In the genomic region with DNA sequence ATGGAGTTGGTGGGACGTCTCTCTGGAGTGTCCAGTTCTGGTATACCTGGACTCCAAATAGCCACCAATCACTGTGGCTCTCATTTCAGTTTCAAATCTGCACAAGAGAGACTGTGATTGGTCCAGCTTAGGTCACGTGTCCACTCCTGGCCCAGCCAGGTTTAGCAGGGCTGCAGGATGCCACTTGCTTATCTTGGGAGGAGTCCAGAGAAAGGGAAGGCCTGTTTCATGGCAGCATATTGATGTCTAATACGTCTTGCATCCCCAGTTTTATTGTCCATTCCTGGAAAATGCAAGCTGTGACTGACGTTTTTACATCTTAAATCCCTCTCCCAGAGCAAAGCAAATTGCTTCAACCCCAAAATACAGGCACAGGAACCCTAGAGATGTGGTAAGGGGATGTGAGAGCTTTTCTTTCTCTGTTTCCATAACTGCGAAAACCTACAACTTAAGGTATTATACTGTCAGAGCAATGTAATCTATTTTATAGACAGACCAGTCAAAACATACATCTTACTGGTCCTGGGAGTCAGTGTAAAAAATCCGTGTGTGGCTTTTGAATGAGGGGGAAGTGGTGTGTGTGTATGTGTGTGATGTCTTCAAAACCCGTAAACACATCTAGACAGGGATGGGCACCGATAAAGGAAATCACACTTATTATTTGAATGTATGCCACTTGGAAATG, we compare ENCODE assay signal across 2 cellular contexts.
TF ChIP-seq lines count a peak whose summit lies in the region.

No MANE protein-coding gene starts in this region.

TF ChIP-seq in IMR-90, 13 proteins besides CTCF, POLR2A, EP300 and RAD21 (continued from another document):
- TF ChIP-seq BHLHE40 (IDR thresholded peaks at IDR 0.05; ENCODE audit: low read depth, low read length) (no peak), RFX5 (IDR thresholded peaks at IDR 0.05; ENCODE audit: low read depth, low read length) (no peak), MAFK (IDR thresholded peaks at IDR 0.05; ENCODE audit: low read depth, low read length) (no peak)
- TF ChIP-seq, protein P1, sequence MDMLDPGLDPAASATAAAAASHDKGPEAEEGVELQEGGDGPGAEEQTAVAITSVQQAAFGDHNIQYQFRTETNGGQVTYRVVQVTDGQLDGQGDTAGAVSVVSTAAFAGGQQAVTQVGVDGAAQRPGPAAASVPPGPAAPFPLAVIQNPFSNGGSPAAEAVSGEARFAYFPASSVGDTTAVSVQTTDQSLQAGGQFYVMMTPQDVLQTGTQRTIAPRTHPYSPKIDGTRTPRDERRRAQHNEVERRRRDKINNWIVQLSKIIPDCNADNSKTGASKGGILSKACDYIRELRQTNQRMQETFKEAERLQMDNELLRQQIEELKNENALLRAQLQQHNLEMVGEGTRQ (IDR thresholded peaks at IDR 0.05; ENCODE audit: low read depth, low read length) = peak; percentile 79

TF ChIP-seq in liver, 16 proteins besides CTCF, POLR2A, EP300 and RAD21:
- TF ChIP-seq, protein P2, sequence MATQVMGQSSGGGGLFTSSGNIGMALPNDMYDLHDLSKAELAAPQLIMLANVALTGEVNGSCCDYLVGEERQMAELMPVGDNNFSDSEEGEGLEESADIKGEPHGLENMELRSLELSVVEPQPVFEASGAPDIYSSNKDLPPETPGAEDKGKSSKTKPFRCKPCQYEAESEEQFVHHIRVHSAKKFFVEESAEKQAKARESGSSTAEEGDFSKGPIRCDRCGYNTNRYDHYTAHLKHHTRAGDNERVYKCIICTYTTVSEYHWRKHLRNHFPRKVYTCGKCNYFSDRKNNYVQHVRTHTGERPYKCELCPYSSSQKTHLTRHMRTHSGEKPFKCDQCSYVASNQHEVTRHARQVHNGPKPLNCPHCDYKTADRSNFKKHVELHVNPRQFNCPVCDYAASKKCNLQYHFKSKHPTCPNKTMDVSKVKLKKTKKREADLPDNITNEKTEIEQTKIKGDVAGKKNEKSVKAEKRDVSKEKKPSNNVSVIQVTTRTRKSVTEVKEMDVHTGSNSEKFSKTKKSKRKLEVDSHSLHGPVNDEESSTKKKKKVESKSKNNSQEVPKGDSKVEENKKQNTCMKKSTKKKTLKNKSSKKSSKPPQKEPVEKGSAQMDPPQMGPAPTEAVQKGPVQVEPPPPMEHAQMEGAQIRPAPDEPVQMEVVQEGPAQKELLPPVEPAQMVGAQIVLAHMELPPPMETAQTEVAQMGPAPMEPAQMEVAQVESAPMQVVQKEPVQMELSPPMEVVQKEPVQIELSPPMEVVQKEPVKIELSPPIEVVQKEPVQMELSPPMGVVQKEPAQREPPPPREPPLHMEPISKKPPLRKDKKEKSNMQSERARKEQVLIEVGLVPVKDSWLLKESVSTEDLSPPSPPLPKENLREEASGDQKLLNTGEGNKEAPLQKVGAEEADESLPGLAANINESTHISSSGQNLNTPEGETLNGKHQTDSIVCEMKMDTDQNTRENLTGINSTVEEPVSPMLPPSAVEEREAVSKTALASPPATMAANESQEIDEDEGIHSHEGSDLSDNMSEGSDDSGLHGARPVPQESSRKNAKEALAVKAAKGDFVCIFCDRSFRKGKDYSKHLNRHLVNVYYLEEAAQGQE (IDR thresholded peaks at IDR 0.05) = no peak
- TF ChIP-seq SP1 (IDR thresholded peaks at IDR 0.05) = peak; percentile 36
TF ChIP-seq in liver: peak in this region for 1.
